In the genomic region with DNA sequence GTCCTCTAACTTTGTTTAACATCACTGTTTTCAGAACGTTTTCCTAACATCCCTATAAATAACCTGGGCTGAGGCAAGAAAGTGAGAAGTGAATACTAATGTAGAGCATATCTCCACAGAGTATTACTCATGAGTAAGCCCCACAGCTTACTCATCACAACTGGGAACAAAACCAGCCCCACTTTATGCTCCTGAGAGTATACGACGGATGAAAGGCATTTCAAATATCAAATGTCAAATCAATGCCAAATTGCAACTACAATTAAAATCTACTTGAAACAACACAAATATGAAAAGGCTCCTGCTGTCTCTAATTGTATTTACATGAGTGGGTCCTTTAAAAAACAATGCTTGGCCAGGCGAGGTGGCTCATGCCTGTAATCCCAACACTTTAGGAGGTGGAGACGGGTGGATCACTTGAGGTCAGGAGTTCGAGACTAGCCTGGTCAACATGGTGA, we compare ENCODE assay signal across 13 cellular contexts. TPM values are rescaled to one million over a fixed set of nuclear protein-coding genes. Genes with fewer than 3 reads are reported as not detected.
A peak's percentile ranks its signal among the peaks of the same experiment; 100 is the strongest.
DNase-seq lines count a peak whose midpoint lies in the region; ATAC-seq and TF ChIP-seq lines count a peak whose summit lies in the region.
"Had no signal": no experiment of that assay in that cellular context is flagged by ENCODE, and none has a peak within 500 bp of the region (broad histone marks: within the 10 kb centered on the region; RNA-seq: fewer than 3 reads in every experiment).

No MANE protein-coding gene starts in this region.

- no peaks in the 10 kb centered on the region for H3K36me3 ChIP-seq in right atrium auricular region
- H3K36me3 ChIP-seq in aorta (ENCODE audit: control insufficient read depth in 1 of 2, insufficient read depth in 2 of 2, low read length in 1 of 2) = no peaks in the 10 kb centered on the region

- TF ChIP-seq CTCF in right atrium auricular region (IDR thresholded peaks at IDR 0.05) = no peak

- DNase-seq in NOMO-1 treated with DMSO at 0.1 percent for 48 hours (lab: John Stamatoyannopoulos, UW; ENCODE audit: unreplicated experiment) (peak; percentile 24), NOMO-1 treated with dmso at 0.1 percent for 144 hours (lab: John Stamatoyannopoulos, UW; ENCODE audit: unreplicated experiment) (no peak), SW 1271 (lab: John Stamatoyannopoulos, UW) (peak; percentile 16 to 84), right atrium auricular region (ENCODE audit: low spot score) (no peak), aorta (peak in 1 of 2 donors; percentile 47)
- DNase-seq in stimulated activated CD4-positive, alpha-beta T cell treated with anti-CD3 and anti-CD28 coated beads, Interleukin-4, amount 100 ng/mL, for 4 hours = no peak
- DNase-seq: activated CD4-positive, alpha-beta T cell treated with anti-CD3 and anti-CD28 coated beads, Interleukin-2, amount 50 U/mL, for 4 hours; effector memory CD4-positive, alpha-beta T cell; MM.1S; substantia nigra had no signal

- H3K9me3 ChIP-seq in right atrium auricular region (no peaks in the 10 kb centered on the region), aorta (ENCODE audit: control insufficient read depth, low read length) (no peaks in the 10 kb centered on the region)

- H3K27me3 ChIP-seq in right atrium auricular region = no peaks in the 10 kb centered on the region
- no peaks in the 10 kb centered on the region for H3K27me3 ChIP-seq in aorta (ENCODE audit: control insufficient read depth in 1 of 2, insufficient read depth in 2 of 2, low read length in 1 of 2)

- 16% methylated on average over 6 of the region's 6 CpGs for WGBS in aorta, 2 donors

- H3K27ac ChIP-seq in right atrium auricular region = peak overlapping the region; percentile 23 to 53
- peak overlapping the region in 1 of 2 donors; percentile 33 for H3K27ac ChIP-seq in aorta (ENCODE audit: low read depth in 1 of 2, low read length in 2 of 2)
- H3K27ac ChIP-seq: parathyroid adenoma had no signal

- H3K4me1 ChIP-seq in right atrium auricular region (peaks cover 0 to 22% of the 10 kb centered on the region in 2 donors), aorta (ENCODE audit: control insufficient read depth in 1 of 2, insufficient read depth in 2 of 2, low read length in 2 of 2) (peaks cover 3 to 15% of the 10 kb centered on the region in 2 donors)
- H3K4me1 ChIP-seq: parathyroid adenoma had no signal

- peak; percentile 83 for ATAC-seq in aorta (ENCODE audit: low FRiP score)
- no peak for ATAC-seq in GM21360 (IDR thresholded peaks at IDR 0.05; ENCODE audit: unreplicated experiment)
- ATAC-seq in HG02973 (IDR thresholded peaks at IDR 0.05; ENCODE audit: unreplicated experiment) = no peak

- intact Hi-C loops in aorta (cut with DNase I) = no loop called here

- H3K4me3 ChIP-seq in right atrium auricular region (no peak overlapping the region), aorta (ENCODE audit: low read length in 2 of 2) (no peak overlapping the region)

RNA-seq across cellular contexts. Expression of gene SH3RF1, which starts 41.2 kb away (rescaled TPM):
- total RNA-seq in right atrium auricular region = 10 to 100 TPM in 1 of 2 donors, 1 to 10 TPM in 1; 7.8 to 12.4 TPM
- total RNA-seq in aorta = 10 to 100 TPM; 27.3 to 31.8 TPM
- polyA plus RNA-seq in aorta = 1 to 10 TPM; 7.6 to 8.8 TPM

Comparison
In these comparisons a context has a peak if more than half of its experiments do, and no peak if none do; other contexts are left out.
1. DNase-seq: peak in NOMO-1 treated with DMSO at 0.1 percent for 48 hours (single experiment) and SW 1271 (2 of 2); none in NOMO-1 treated with dmso at 0.1 percent for 144 hours (single experiment), right atrium auricular region (single experiment) and stimulated activated CD4-positive, alpha-beta T cell treated with anti-CD3 and anti-CD28 coated beads, Interleukin-4, amount 100 ng/mL, for 4 hours (0 of 2).